ENCODE assay signal across 14 cellular contexts in genomic region chr11:3052109-3052479, GRCh38. TPM values are rescaled to one million over a fixed set of nuclear protein-coding genes. Genes with fewer than 3 reads are reported as not detected.
A peak's percentile ranks its signal among the peaks of the same experiment; 100 is the strongest.
DNase-seq lines count a peak whose midpoint lies in the region; ATAC-seq and TF ChIP-seq lines count a peak whose summit lies in the region.
"Had no signal": no experiment of that assay in that cellular context is flagged by ENCODE, and none has a peak within 500 bp of the region (broad histone marks: within the 10 kb centered on the region; RNA-seq: fewer than 3 reads in every experiment).

No MANE protein-coding gene starts in this region.

- H3K9me3 Mint-ChIP-seq in activated CD8-positive, alpha-beta memory T cell treated with anti-CD3 and anti-CD28 coated beads, Interleukin-2, amount 10 ng/mL, durations not matched to agents 7 days and 5 days (ENCODE audit: low read depth): no peaks in the 10 kb centered on the region
- no peaks in the 10 kb centered on the region for H3K9me3 Mint-ChIP-seq in WTC11
- no peaks in the 10 kb centered on the region for H3K9me3 Mint-ChIP-seq in stimulated activated effector memory CD8-positive, alpha-beta T cell treated with anti-CD3 and anti-CD28 coated beads, Interleukin-12 subunit alpha, Interleukin-12 subunit beta, amount 100 ng/mL, for 72 hours
- H3K9me3 Mint-ChIP-seq: activated naive CD8-positive, alpha-beta T cell treated with anti-CD3 and anti-CD28 coated beads for 36 hours had no signal

- H3K4me3 Mint-ChIP-seq in activated CD8-positive, alpha-beta memory T cell treated with anti-CD3 and anti-CD28 coated beads, Interleukin-2, amount 10 ng/mL, durations not matched to agents 7 days and 5 days: no peak overlapping the region
- H3K4me3 Mint-ChIP-seq in WTC11: no peak overlapping the region
- no peak overlapping the region for H3K4me3 Mint-ChIP-seq in stimulated activated effector memory CD8-positive, alpha-beta T cell treated with anti-CD3 and anti-CD28 coated beads, Interleukin-12 subunit alpha, Interleukin-12 subunit beta, amount 100 ng/mL, for 72 hours
- H3K4me3 Mint-ChIP-seq: activated naive CD8-positive, alpha-beta T cell treated with anti-CD3 and anti-CD28 coated beads for 36 hours had no signal

- POLR2A ChIA-PET in WTC11 (lab: Charles Lee): no interaction called here

- peaks cover 20% of the 10 kb centered on the region for H3K36me3 Mint-ChIP-seq in activated CD8-positive, alpha-beta memory T cell treated with anti-CD3 and anti-CD28 coated beads, Interleukin-2, amount 10 ng/mL, durations not matched to agents 7 days and 5 days
- peaks cover 14% of the 10 kb centered on the region; the same call in 1 of the 2 replicates for H3K36me3 Mint-ChIP-seq in WTC11
- H3K36me3 Mint-ChIP-seq in stimulated activated effector memory CD8-positive, alpha-beta T cell treated with anti-CD3 and anti-CD28 coated beads, Interleukin-12 subunit alpha, Interleukin-12 subunit beta, amount 100 ng/mL, for 72 hours: peaks cover 83% of the 10 kb centered on the region

- peaks cover 68% of the 10 kb centered on the region for H3K4me1 Mint-ChIP-seq in activated CD8-positive, alpha-beta memory T cell treated with anti-CD3 and anti-CD28 coated beads, Interleukin-2, amount 10 ng/mL, durations not matched to agents 7 days and 5 days
- H3K4me1 Mint-ChIP-seq in WTC11: peaks cover 40% of the 10 kb centered on the region
- peaks cover 67% of the 10 kb centered on the region for H3K4me1 Mint-ChIP-seq in stimulated activated effector memory CD8-positive, alpha-beta T cell treated with anti-CD3 and anti-CD28 coated beads, Interleukin-12 subunit alpha, Interleukin-12 subunit beta, amount 100 ng/mL, for 72 hours

- CTCF ChIA-PET in activated CD8-positive, alpha-beta memory T cell treated with anti-CD3 and anti-CD28 coated beads, Interleukin-2, amount 10 ng/mL, durations not matched to agents 7 days and 5 days (lab: Charles Lee): interaction anchor here (0.6 to 6.1 kb wide), 4 partner anchors 14 to 164 kb away, joined by 3 to 70 read pairs (median 3); no protein-coding TSS in a partner anchor
- CTCF ChIA-PET in WTC11 (lab: Charles Lee): interaction anchor here (1.3 to 2.7 kb wide), 2 partner anchors 39 to 41 kb away, joined by 3 to 23 read pairs; no protein-coding TSS in a partner anchor

- no peak for ATAC-seq in activated CD8-positive, alpha-beta memory T cell treated with anti-CD3 and anti-CD28 coated beads, Interleukin-2, amount 10 ng/mL, durations not matched to agents 7 days and 5 days
- ATAC-seq in WTC11 (no peak), GM21528 (IDR thresholded peaks at IDR 0.05; ENCODE audit: low FRiP score, unreplicated experiment) (no peak), GM21717 (IDR thresholded peaks at IDR 0.05; ENCODE audit: unreplicated experiment) (no peak)
- ATAC-seq in stimulated activated effector memory CD8-positive, alpha-beta T cell treated with anti-CD3 and anti-CD28 coated beads, Interleukin-12 subunit alpha, Interleukin-12 subunit beta, amount 100 ng/mL, for 72 hours: no peak
- ATAC-seq: Panc1 had no signal

- H3K27ac Mint-ChIP-seq in activated CD8-positive, alpha-beta memory T cell treated with anti-CD3 and anti-CD28 coated beads, Interleukin-2, amount 10 ng/mL, durations not matched to agents 7 days and 5 days: peak overlapping the region; percentile 8
- 0 out of 2 replicates have a peak overlapping the region, but pooled peaks have one; percentile 85 for H3K27ac Mint-ChIP-seq in WTC11
- peak overlapping the region; percentile 97 for H3K27ac Mint-ChIP-seq in stimulated activated effector memory CD8-positive, alpha-beta T cell treated with anti-CD3 and anti-CD28 coated beads, Interleukin-12 subunit alpha, Interleukin-12 subunit beta, amount 100 ng/mL, for 72 hours

- no peak for TF ChIP-seq CTCF in WTC11 (IDR thresholded peaks at IDR 0.05)

- no peaks in the 10 kb centered on the region for H3K27me3 Mint-ChIP-seq in activated CD8-positive, alpha-beta memory T cell treated with anti-CD3 and anti-CD28 coated beads, Interleukin-2, amount 10 ng/mL, durations not matched to agents 7 days and 5 days
- no peaks in the 10 kb centered on the region; the same call in 1 of the 2 replicates for H3K27me3 Mint-ChIP-seq in WTC11 (ENCODE audit: low read depth)
- H3K27me3 Mint-ChIP-seq: activated naive CD8-positive, alpha-beta T cell treated with anti-CD3 and anti-CD28 coated beads for 36 hours had no signal

- no peak for DNase-seq in activated CD8-positive, alpha-beta memory T cell treated with anti-CD3 and anti-CD28 coated beads, Interleukin-2, amount 10 ng/mL, durations not matched to agents 7 days and 5 days
- DNase-seq in activated CD8-positive, alpha-beta memory T cell treated with anti-CD3 and anti-CD28 coated beads for 24 hours: no peak
- DNase-seq in NCI-H1105 (lab: John Stamatoyannopoulos, UW) (peak; percentile 95), WTC11 (ENCODE audit: low spot score) (no peak), glomerular visceral epithelial cell (ENCODE audit: extremely low spot score) (no peak)
- no peak for DNase-seq in stimulated activated effector memory CD8-positive, alpha-beta T cell treated with anti-CD3 and anti-CD28 coated beads, Interleukin-12 subunit alpha, Interleukin-12 subunit beta, amount 100 ng/mL, for 72 hours (ENCODE audit: low spot score in 2 of 2)
- DNase-seq: activated naive CD8-positive, alpha-beta T cell treated with anti-CD3 and anti-CD28 coated beads for 36 hours; GDM1; midbrain; stimulated activated naive CD4-positive, alpha-beta T cell treated with Interleukin-2 at 50 U/mL for 16 hours; T-helper 9 cell had no signal

TF ChIP-seq in WTC11, 78 proteins besides CTCF, POLR2A, EP300 and RAD21 (continues in another document):
- no peak for TF ChIP-seq PRRX2 (CRISPR knock-in tag; IDR thresholded peaks at IDR 0.05)
- no peak for TF ChIP-seq ZNF396 (CRISPR knock-in tag; IDR thresholded peaks at IDR 0.05; ENCODE audit: borderline replicate concordance)
- no peak for TF ChIP-seq PREB (CRISPR knock-in tag; IDR thresholded peaks at IDR 0.05; ENCODE audit: borderline replicate concordance)
- no peak for TF ChIP-seq SMAD4 (CRISPR knock-in tag; IDR thresholded peaks at IDR 0.05)
- no peak for TF ChIP-seq CREB1 (CRISPR knock-in tag; IDR thresholded peaks at IDR 0.05)
- TF ChIP-seq ETV6 (CRISPR knock-in tag; IDR thresholded peaks at IDR 0.05): no peak
- TF ChIP-seq AFF4 (CRISPR knock-in tag; IDR thresholded peaks at IDR 0.05; ENCODE audit: borderline replicate concordance): no peak
- TF ChIP-seq ZNF121 (CRISPR knock-in tag; IDR thresholded peaks at IDR 0.05): no peak
- no peak for TF ChIP-seq E2F1 (CRISPR knock-in tag; IDR thresholded peaks at IDR 0.05)
- no peak for TF ChIP-seq ZNF263 (CRISPR knock-in tag; IDR thresholded peaks at IDR 0.05; ENCODE audit: low read depth)
- no peak for TF ChIP-seq FOXP1 (CRISPR knock-in tag; IDR thresholded peaks at IDR 0.05; ENCODE audit: borderline replicate concordance)
- TF ChIP-seq ZNF232 (CRISPR knock-in tag; IDR thresholded peaks at IDR 0.05): no peak
- TF ChIP-seq NR2C2 (CRISPR knock-in tag; IDR thresholded peaks at IDR 0.05): no peak

RNA-seq across cellular contexts. Expression of gene CARS1, which starts 5.1 kb away (rescaled TPM):
- total RNA-seq in activated CD8-positive, alpha-beta memory T cell treated with anti-CD3 and anti-CD28 coated beads, Interleukin-2, amount 10 ng/mL, durations not matched to agents 7 days and 5 days: 100 to 1,000 TPM; 109 to 119 TPM
- total RNA-seq in WTC11 (2021): 57.9 to 92.0 TPM (median 62.0 TPM) in 3 replicates

RNA-seq across cellular contexts. Expression of gene NAP1L4, which starts 60.0 kb away (rescaled TPM):
- 100 to 1,000 TPM; 347 to 389 TPM for total RNA-seq in activated CD8-positive, alpha-beta memory T cell treated with anti-CD3 and anti-CD28 coated beads, Interleukin-2, amount 10 ng/mL, durations not matched to agents 7 days and 5 days
- total RNA-seq in WTC11 (2021): 160 to 189 TPM (median 181 TPM) in 3 replicates

Comparison
In these comparisons a context has a peak if more than half of its experiments do, and no peak if none do; other contexts are left out.
1. H3K27ac Mint-ChIP-seq: peak in every context shown above with its lines; median percentile 97 in stimulated activated effector memory CD8-positive, alpha-beta T cell treated with anti-CD3 and anti-CD28 coated beads, Interleukin-12 subunit alpha, Interleukin-12 subunit beta, amount 100 ng/mL, for 72 hours; 85 in WTC11; 8 in activated CD8-positive, alpha-beta memory T cell treated with anti-CD3 and anti-CD28 coated beads, Interleukin-2, amount 10 ng/mL, durations not matched to agents 7 days and 5 days.